In the genomic region with DNA sequence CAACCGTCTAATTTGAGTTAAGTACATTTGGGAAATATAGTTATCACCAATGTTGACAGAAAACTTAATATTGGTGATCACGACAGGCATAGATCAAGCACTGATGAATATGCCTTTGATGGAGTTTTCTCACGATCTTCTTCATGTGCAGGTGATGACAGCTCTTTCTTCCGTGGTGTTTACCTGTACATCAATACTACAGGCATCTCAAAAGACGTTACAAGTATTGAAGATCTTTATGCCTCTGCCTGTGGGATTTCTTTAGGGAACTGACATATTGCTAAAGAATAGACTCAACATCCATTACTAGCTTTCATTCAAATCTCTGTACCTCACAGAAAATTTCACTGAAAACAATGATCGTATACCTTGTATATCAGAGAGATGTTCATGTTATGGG, we compare ENCODE assay signal across 28 cellular contexts.
"Had no signal": no experiment of that assay in that cellular context is flagged by ENCODE, and none has a peak within 500 bp of the region (broad histone marks: within the 10 kb centered on the region; RNA-seq: fewer than 3 reads in every experiment).

No MANE protein-coding gene starts in this region.

- H3K27ac Mint-ChIP-seq: dendritic cell treated with granulocyte-macrophage colony-stimulating factor and Interleukin-4, amounts not matched to agents 40 ng/mL and 50 ng/mL, for 4 days; effector memory CD8-positive, alpha-beta T cell; endodermal cell had no signal

- H3K4me1 ChIP-seq: colonic mucosa, esophagus muscularis mucosa, esophagus squamous epithelium, foreskin keratinocyte, gastrocnemius medialis, gastroesophageal sphincter, heart left ventricle, heart right ventricle had no signal

- H3K36me3 ChIP-seq: colonic mucosa, esophagus muscularis mucosa, esophagus squamous epithelium, gastrocnemius medialis, gastroesophageal sphincter, heart left ventricle, heart right ventricle had no signal

- H3K4me1 Mint-ChIP-seq: endodermal cell had no signal

- H3K4me3 ChIP-seq: colonic mucosa, coronary artery, esophagus muscularis mucosa, esophagus squamous epithelium, gastrocnemius medialis, gastroesophageal sphincter, heart left ventricle, heart right ventricle had no signal

- FAIRE-seq: colon, endometrium, endothelial cell of umbilical vein had no signal

- H3K27me3 ChIP-seq: colonic mucosa, dorsolateral prefrontal cortex, esophagus muscularis mucosa, esophagus squamous epithelium, foreskin keratinocyte, gastrocnemius medialis, gastroesophageal sphincter, heart left ventricle, heart right ventricle had no signal

- DNase-seq: colonic mucosa; cortex of kidney; dermis blood vessel endothelial cell; dorsolateral prefrontal cortex; effector CD4-positive, alpha-beta T cell; effector CD8-positive, alpha-beta T cell; effector memory CD4-positive, alpha-beta T cell; effector memory CD8-positive, alpha-beta T cell; endodermal cell; erythroblast; esophagus squamous epithelium; foreskin fibroblast; foreskin keratinocyte; foreskin melanocyte; gastrocnemius medialis; glutamatergic neuron; head of caudate nucleus; heart left ventricle; heart right ventricle had no signal

- H3K9me3 ChIP-seq: colonic mucosa, esophagus muscularis mucosa, esophagus squamous epithelium, gastroesophageal sphincter had no signal

- H3K27ac ChIP-seq: colonic mucosa, coronary artery, dorsolateral prefrontal cortex, epithelial cell of prostate, esophagus muscularis mucosa, esophagus squamous epithelium, foreskin keratinocyte, gastrocnemius medialis, gastroesophageal sphincter, heart left ventricle, heart right ventricle had no signal

- ATAC-seq: effector memory CD8-positive, alpha-beta T cell; esophagus mucosa; foreskin keratinocyte; gastrocnemius medialis; gastroesophageal sphincter; heart left ventricle; heart right ventricle had no signal

- H3K27me3 Mint-ChIP-seq: dendritic cell treated with granulocyte-macrophage colony-stimulating factor and Interleukin-4, amounts not matched to agents 40 ng/mL and 50 ng/mL, for 4 days had no signal

- H3K4me3 Mint-ChIP-seq: dendritic cell treated with granulocyte-macrophage colony-stimulating factor and Interleukin-4, amounts not matched to agents 40 ng/mL and 50 ng/mL, for 4 days; effector memory CD8-positive, alpha-beta T cell; endodermal cell had no signal
